ENCODE assay signal across 1 cellular context in genomic region chr7:108235451-108236061, GRCh38.
TF ChIP-seq lines count a peak whose summit lies in the region.

No MANE protein-coding gene starts in this region.

TF ChIP-seq in K562, 482 proteins besides CTCF, POLR2A, EP300 and RAD21 (continued from another document and continues in another):
- TF ChIP-seq ATF6 (CRISPR knock-in tag; IDR thresholded peaks at IDR 0.05) (0 out of 2 replicates have a peak, but pooled peaks have one; percentile 34), MITF (IDR thresholded peaks at IDR 0.05) (no peak), BRD9 (IDR thresholded peaks at IDR 0.05; ENCODE audit: low read depth, partially characterized antibody) (peak; percentile 31), NBN (IDR thresholded peaks at IDR 0.05; ENCODE audit: low read depth) (0 out of 2 replicates have a peak, but pooled peaks have one; percentile 37), POU5F1 (IDR thresholded peaks at IDR 0.05; ENCODE audit: borderline replicate concordance, low read depth, low read length, partially characterized antibody) (no peak), MECOM (CRISPR knock-in tag; IDR thresholded peaks at IDR 0.05) (peak; percentile 89), PHB2 (IDR thresholded peaks at IDR 0.05; ENCODE audit: low read depth) (peak; percentile 84; the same call in 1 of the 2 replicates), ZNF639 (CRISPR knock-in tag; conservative IDR thresholded peaks at IDR 0.05 in 1 of 2, IDR thresholded peaks at IDR 0.05 in 1 of 2) (0 out of 4 replicates have a peak, but pooled peaks of 1 of the 2 experiments have one; percentile 56), NCOA1 (IDR thresholded peaks at IDR 0.05; ENCODE audit: low read depth) (peak; percentile 56; the same call in 1 of the 2 replicates), ARID3B (CRISPR knock-in tag; IDR thresholded peaks at IDR 0.05; ENCODE audit: borderline replicate concordance) (0 out of 2 replicates have a peak, but pooled peaks have one; percentile 20), CHD7 (IDR thresholded peaks at IDR 0.05; ENCODE audit: low read depth, low read length) (peak; percentile 5), ZNF174 (CRISPR knock-in tag; IDR thresholded peaks at IDR 0.05) (no peak), ZNF717 (CRISPR knock-in tag; IDR thresholded peaks at IDR 0.05) (no peak), PRPF4 (IDR thresholded peaks at IDR 0.05; ENCODE audit: insufficient read depth, low read depth, low read length, poor library complexity, severe bottlenecking) (no peak), ZNF124 (CRISPR knock-in tag; IDR thresholded peaks at IDR 0.05) (no peak), RFX1 (IDR thresholded peaks at IDR 0.05) (no peak), MTA3 (IDR thresholded peaks at IDR 0.05; ENCODE audit: borderline replicate concordance) (peak; percentile 74; the same call in 1 of the 2 replicates), YY1 (IDR thresholded peaks at IDR 0.05; ENCODE audit: borderline replicate concordance in 1 of 3, control insufficient read depth in 1 of 3, extremely low read depth in 1 of 3, insufficient read depth in 3 of 3, insufficient read length in 1 of 3, insufficient replicate concordance in 2 of 3, low read depth in 1 of 3, low read length in 2 of 3) (peak in 2 of 3 experiments; percentile 22 to 73), JUND (IDR thresholded peaks at IDR 0.05; ENCODE audit: borderline replicate concordance, low read depth, low read length) (no peak; the same call in 1 of the 2 replicates), JUND (tag; IDR thresholded peaks at IDR 0.05; ENCODE audit: borderline replicate concordance, low read depth, low read length) (peak; percentile 43; the same call in 2 of the 3 replicates), ELF2 (CRISPR knock-in tag; IDR thresholded peaks at IDR 0.05) (0 out of 2 replicates have a peak, but pooled peaks have one; percentile 40), ZNF3 (CRISPR knock-in tag; IDR thresholded peaks at IDR 0.05) (no peak), HIVEP1 (CRISPR knock-in tag; IDR thresholded peaks at IDR 0.05) (peak; percentile 29; the same call in 1 of the 2 replicates), HDAC2 (IDR thresholded peaks at IDR 0.05) (0 out of 2 replicates have a peak, but pooled peaks have one; percentile 13), CAMTA2 (CRISPR knock-in tag; conservative IDR thresholded peaks at IDR 0.05) (no peak), HSF4 (CRISPR knock-in tag; IDR thresholded peaks at IDR 0.05; ENCODE audit: borderline replicate concordance) (no peak; the same call in 1 of the 2 replicates), TRIM28 (IDR thresholded peaks at IDR 0.05) (peak; percentile 61; the same call in 1 of the 2 replicates), SOX6 (IDR thresholded peaks at IDR 0.05) (peak; percentile 89), ZNF436 (CRISPR knock-in tag; IDR thresholded peaks at IDR 0.05) (no peak), ZNF449 (CRISPR knock-in tag; IDR thresholded peaks at IDR 0.05) (0 out of 2 replicates have a peak, but pooled peaks have one; percentile 20), FOXM1 (IDR thresholded peaks at IDR 0.05; ENCODE audit: low read depth) (peak; percentile 64), FOXM1 (CRISPR knock-in tag; IDR thresholded peaks at IDR 0.05; ENCODE audit: low read depth) (no peak), ZBTB2 (IDR thresholded peaks at IDR 0.05) (0 out of 2 replicates have a peak, but pooled peaks have one; percentile 20), TRIM24 (IDR thresholded peaks at IDR 0.05) (peak; percentile 90 to 92), IRF2 (CRISPR knock-in tag; IDR thresholded peaks at IDR 0.05) (no peak), MAFG (tag; conservative IDR thresholded peaks at IDR 0.05) (0 out of 2 replicates have a peak, but pooled peaks have one; percentile 4), CCNT2 (IDR thresholded peaks at IDR 0.05; ENCODE audit: borderline replicate concordance, extremely low read depth, insufficient read length, low read depth, low read length) (peak; percentile 89)
